In the genomic region with DNA sequence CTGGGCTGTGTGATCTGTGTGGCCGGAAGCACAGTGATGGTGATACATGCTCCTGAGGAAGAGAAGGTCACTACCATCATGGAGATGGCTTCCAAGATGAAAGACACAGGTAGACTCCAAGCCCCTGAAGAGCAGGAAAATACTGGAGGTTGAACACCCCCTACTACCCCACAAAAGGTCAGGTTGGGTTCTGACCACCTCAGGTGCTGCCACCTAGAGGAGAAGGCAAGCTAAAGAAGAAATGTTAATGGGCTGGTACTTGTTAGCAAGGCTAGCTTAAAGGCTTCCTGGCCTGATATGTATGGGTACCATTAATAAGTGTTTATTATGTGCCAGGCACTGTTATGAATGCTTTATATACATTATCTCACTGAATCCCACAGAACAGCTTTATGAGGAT, we compare ENCODE assay signal across 8 cellular contexts. TPM values are rescaled to one million over a fixed set of nuclear protein-coding genes. Genes with fewer than 3 reads are reported as not detected.
A peak's percentile ranks its signal among the peaks of the same experiment; 100 is the strongest.
DNase-seq lines count a peak whose midpoint lies in the region; ATAC-seq, FAIRE-seq and TF ChIP-seq lines count a peak whose summit lies in the region.

No MANE protein-coding gene starts in this region.

- no TSS peak for BruUV-seq in Panc1 (replicated peaks; lab: Mats Ljungman, UMichigan)

- no peak overlapping the region for H3K4ac ChIP-seq in H1 (replicated peaks; ENCODE audit: insufficient read length, low read depth, low read length)

- peak; percentile 87 for FAIRE-seq in H1 (lab: Jason Lieb, UNC)

- no peak overlapping the region for H4K5ac ChIP-seq in H1 (ENCODE audit: insufficient read length, low read depth, low read length)

- no peaks in the 10 kb centered on the region for H3K79me2 ChIP-seq in H1 (ENCODE audit: control insufficient read depth in 1 of 2, insufficient read depth in 2 of 2, low read length in 2 of 2)

- no peak overlapping the region for H3K9ac ChIP-seq in H1 (replicated peaks in 1 of 4; ENCODE audit: extremely low read depth in 1 of 4, low read depth in 3 of 4, low read length in 3 of 4)

- no peak overlapping the region for H2BK5ac ChIP-seq in H1 (ENCODE audit: low read depth, low read length)

- H2BK20ac ChIP-seq in H1 (ENCODE audit: low read length), result no peak overlapping the region

- no peak overlapping the region for H3K4me2 ChIP-seq in H1 (ENCODE audit: insufficient read depth in 1 of 2, low read depth in 2 of 2, low read length in 2 of 2)

- H2BK15ac ChIP-seq in H1 (ENCODE audit: low read length), result no peak overlapping the region; the same call in 1 of the 2 replicates

- H3K23me2 ChIP-seq in H1 (ENCODE audit: low read depth, low read length), result no peaks in the 10 kb centered on the region

- no peaks in the 10 kb centered on the region for H3K4me1 ChIP-seq in Panc1 (ENCODE audit: control insufficient read depth, insufficient read depth, low read length)
- H3K4me1 ChIP-seq in H1 (replicated peaks in 1 of 4; ENCODE audit: control insufficient read depth in 3 of 4, insufficient read depth in 4 of 4, low read length in 3 of 4), result no peaks in the 10 kb centered on the region

- H3K36me3 ChIP-seq in Panc1 (ENCODE audit: control insufficient read depth, insufficient read depth, low read length), result no peaks in the 10 kb centered on the region
- H3K36me3 ChIP-seq in H1 (ENCODE audit: control insufficient read depth in 2 of 4, insufficient read depth in 4 of 4, low read length in 3 of 4), result no peaks in the 10 kb centered on the region

- no peak overlapping the region for H2AK5ac ChIP-seq in H1 (ENCODE audit: low read depth, low read length)

- peaks cover 0 to 2% of the 10 kb centered on the region in 2 experiments for H4K20me1 ChIP-seq in H1 (replicated peaks in 1 of 2; ENCODE audit: control insufficient read depth in 1 of 2, insufficient read depth in 2 of 2, low read length in 2 of 2)

- peak; percentile 75; the same call in 1 of the 2 replicates for ATAC-seq in Panc1
- no peak for ATAC-seq in GM19455 (IDR thresholded peaks at IDR 0.05; ENCODE audit: unreplicated experiment)
- ATAC-seq in GM21528 (IDR thresholded peaks at IDR 0.05; ENCODE audit: low FRiP score, unreplicated experiment), result no peak
- no peak for ATAC-seq in left cardiac atrium

- H3K18ac ChIP-seq in H1 (ENCODE audit: extremely low read depth, low read length), result no peak overlapping the region

- no peak overlapping the region for H3K56ac ChIP-seq in H1 (replicated peaks; ENCODE audit: insufficient read length, low read depth, low read length)

- intact Hi-C loops in Panc1 (cut with micrococcal nuclease; ENCODE audit: unreplicated experiment), result loop anchor here (5.0 kb wide), 1 partner anchor 324 kb away; no protein-coding TSS in a partner anchor
- intact Hi-C loops in left cardiac atrium (cut with DNase I), result loop anchor here in 1 of 2 donors (5.0 kb wide), 2 partner anchors 39 to 104 kb away; no protein-coding TSS in a partner anchor

- no peak overlapping the region for H4K91ac ChIP-seq in H1 (replicated peaks; ENCODE audit: insufficient read length, low read length)

- TF ChIP-seq POLR2A in H1 (IDR thresholded peaks at IDR 0.05; ENCODE audit: control extremely low read depth in 1 of 2, low read depth in 2 of 2, low read length in 2 of 2), result no peak

- H3K23ac ChIP-seq in H1 (ENCODE audit: insufficient read length), result no peak overlapping the region

- peak; percentile 55 to 71 for TF ChIP-seq RAD21 in H1 (IDR thresholded peaks at IDR 0.05 in 1 of 2, conservative IDR thresholded peaks at IDR 0.05 in 1 of 2; ENCODE audit: low read depth in 2 of 2, low read length in 2 of 2)

- WGBS in H1 (ENCODE audit: extremely low coverage in 1 of 2, insufficient coverage in 1 of 2, insufficient read length in 1 of 2, insufficient replicate concordance in 2 of 2, low coverage in 1 of 2, low lambda C conversion rate in 2 of 2, missing lambda C conversion rate in 1 of 2), 2 experiments, result 75% methylated on average over 1 of the region's 1 CpG; no CpG with 5 or more reads in 1 of the 2 experiments

- no peak overlapping the region for H4K8ac ChIP-seq in H1 (ENCODE audit: extremely low read depth, insufficient read depth, low read length)

- TF ChIP-seq CTCF in GM12874 (IDR thresholded peaks at IDR 0.05; ENCODE audit: insufficient read depth, low read depth, low read length) (peak; percentile 66), Panc1 (IDR thresholded peaks at IDR 0.05) (peak; percentile 78), H1 (IDR thresholded peaks at IDR 0.05; ENCODE audit: control extremely low read depth in 1 of 3, insufficient read depth in 1 of 3, low read depth in 1 of 3, low read length in 3 of 3) (peak; percentile 40 to 76 (median 74))

- H3K4me3 ChIP-seq in Panc1 (ENCODE audit: low read depth in 2 of 2, low read length in 2 of 2), result no peak overlapping the region
- H3K4me3 ChIP-seq in H1 (ENCODE audit: extremely low read depth in 1 of 4, insufficient read depth in 2 of 4, low read depth in 3 of 4, low read length in 4 of 4), result no peak overlapping the region

- H3K27ac ChIP-seq in Panc1 (ENCODE audit: low read length) (no peak overlapping the region), H1 (ENCODE audit: low read depth, low read length) (no peak overlapping the region)

- H2BK120ac ChIP-seq in H1 (replicated peaks; ENCODE audit: low read depth, low read length), result no peak overlapping the region

- no peak for TF ChIP-seq EP300 in H1 (IDR thresholded peaks at IDR 0.05; ENCODE audit: borderline replicate concordance in 1 of 2, low read depth in 2 of 2, low read length in 2 of 2)

- no peaks in the 10 kb centered on the region for H3K27me3 ChIP-seq in Panc1 (ENCODE audit: control insufficient read depth, insufficient read depth, low read length)
- H3K27me3 ChIP-seq in H1 (replicated peaks in 1 of 4; ENCODE audit: control insufficient read depth in 3 of 4, extremely low read depth in 1 of 4, insufficient read depth in 3 of 4, low read length in 3 of 4), result no peaks in the 10 kb centered on the region

- no peak overlapping the region for H2AFZ ChIP-seq in H1 (ENCODE audit: low read length)

- H3K79me1 ChIP-seq in H1 (ENCODE audit: low read depth, low read length), result no peaks in the 10 kb centered on the region; the same call in 1 of the 2 replicates

- in situ Hi-C loops in Panc1 (cut with HindIII; ENCODE audit: low pct_unique_long_range_greater_than_20kb, low sequenced_read_pairs), result no loop called here

- H3K9me3 ChIP-seq in Panc1 (ENCODE audit: control insufficient read depth, insufficient read depth, low read depth, low read length) (no peaks in the 10 kb centered on the region), H1 (ENCODE audit: insufficient read depth in 2 of 2, low read depth in 1 of 2, low read length in 1 of 2) (0 out of 4 replicates have a peak, but pooled peaks cover 0 to 2% of the 10 kb centered on the region in 2 experiments)

- H2BK12ac ChIP-seq in H1 (ENCODE audit: low read depth, low read length), result no peak overlapping the region

- CTCF ChIA-PET in Panc1 (lab: Charles Lee) (interaction anchor here (0.5 to 1.0 kb wide), 5 partner anchors 9 to 143 kb away, joined by 3 to 4 read pairs (median 4); partner anchors contain the start of gene NIPAL4), H1 (lab: Charles Lee; ENCODE audit: partially characterized antibody) (interaction anchor here (0.6 to 8.5 kb wide), 38 partner anchors 9 to 247 kb away, joined by 3 to 112 read pairs (median 4); partner anchors contain the start of gene NIPAL4)

- H3K14ac ChIP-seq in H1 (ENCODE audit: insufficient read length), result no peak overlapping the region

- DNase-seq in AG08395 (ENCODE audit: low spot score) (peak; percentile 54), Panc1 (ENCODE audit: low read depth, low spot score) (no peak), H1 (ENCODE audit: low read depth in 1 of 2, low spot score in 2 of 2) (no peak), renal cortical epithelial cell (ENCODE audit: low read depth) (peak; percentile 39), left cardiac atrium (no peak)

- POLR2A ChIA-PET in Panc1 (lab: Charles Lee), result no interaction called here
- POLR2A ChIA-PET in H1 (lab: Charles Lee; ENCODE audit: partially characterized antibody), result interaction anchor here (0.9 to 1.6 kb wide), 2 partner anchors 19 to 117 kb away, joined by 3 read pairs; no protein-coding TSS in a partner anchor

TF ChIP-seq in H1, 55 proteins besides CTCF, POLR2A, EP300 and RAD21 (continues in another document):
- 0 out of 2 replicates have a peak, but pooled peaks have one; percentile 24 for TF ChIP-seq RXRA (IDR thresholded peaks at IDR 0.05; ENCODE audit: insufficient read depth, low read depth, low read length)
- TF ChIP-seq BRCA1 (IDR thresholded peaks at IDR 0.05; ENCODE audit: low read depth, low read length), result no peak
- no peak for TF ChIP-seq SAP30 (IDR thresholded peaks at IDR 0.05; ENCODE audit: insufficient read depth, insufficient replicate concordance, low read length)

RNA-seq across cellular contexts. Expression of gene NIPAL4, which starts 11.7 kb away (rescaled TPM):
- total RNA-seq in Panc1 (2021; ENCODE audit: unreplicated experiment) (not detected), renal cortical epithelial cell (1.1 and 2.6 TPM in 2 replicates), left cardiac atrium (1 to 10 TPM in 1 of 2 donors, under 1 TPM in 1; 0.12 to 1.8 TPM)
- polyA plus RNA-seq in Panc1 (2012; ENCODE audit: insufficient read length), result not detected
- total RNA-seq in H1 (2021; fragmentation: NEBNext Ultra II Directional; extraction: Animal tissue kit (Norgen Biotek cat#: 25700)), result 0.20 and 0.25 TPM in 2 replicates
- 0.06 and 0.09 TPM in 2 replicates for polyA plus RNA-seq in H1 (2011; rRNA removed)
- 0.05 TPM for polyA plus RNA-seq in H1 (2011; cell fraction: cytosol; rRNA removed)
- 0.43 TPM for polyA plus RNA-seq in H1 (2011; cell fraction: nucleus; rRNA removed)
- polyA plus RNA-seq in H1 (2012, experiment 1 of 2), result 0.17 to 0.26 TPM (median 0.21 TPM) in 4 replicates
- 0.12 TPM for polyA plus RNA-seq in H1 (2012, experiment 2 of 2)
- 0.16 TPM for polyA plus RNA-seq in H1 (2013, experiment 1 of 2)
- polyA plus RNA-seq in H1 (2013, experiment 2 of 2), result 0.31 TPM
- 0.28 and 0.34 TPM in 2 replicates for polyA minus RNA-seq in H1 (2011; rRNA and poly(A)+ RNA removed)
- not detected for polyA minus RNA-seq in H1 (2011; cell fraction: cytosol; rRNA and poly(A)+ RNA removed)
- not detected for polyA minus RNA-seq in H1 (2011; cell fraction: nucleus; rRNA and poly(A)+ RNA removed)

Comparison
In these comparisons a context has a peak if more than half of its experiments do, and no peak if none do; other contexts are left out.
1. DNase-seq: peak in AG08395 (single experiment) and renal cortical epithelial cell (single experiment); none in Panc1 (single experiment), H1 (0 of 2) and left cardiac atrium (single experiment).
2. Peak in every context shown above with its lines, with median percentiles within 50 percentile points of each other: CTCF ChIP-seq.